Comparison of ENCODE assay signal across 26 cellular contexts in genomic region chr2:42043789-42044394, GRCh38. TPM values are rescaled to one million over a fixed set of nuclear protein-coding genes. Genes with fewer than 3 reads are reported as not detected.
"Had no signal": no experiment of that assay in that cellular context is flagged by ENCODE, and none has a peak within 500 bp of the region (broad histone marks: within the 10 kb centered on the region; RNA-seq: fewer than 3 reads in every experiment).

No MANE protein-coding gene starts in this region.

- H3K36me3 Mint-ChIP-seq: immature natural killer cell; mesothelial cell of epicardium; stimulated activated naive B cell treated with anti-CD40 and anti-IgM and Interleukin-4, amounts not matched to agents 10 μg/mL and 1 μg/mL and 100 μg/mL, for 72 hours had no signal

- H3K27ac ChIP-seq: left ventricle myocardium inferior, right atrium auricular region, right lobe of liver, stomach, thyroid gland, transverse colon, upper lobe of left lung had no signal

- H3K9me3 ChIP-seq: left ventricle myocardium inferior, ovary, right atrium auricular region, right lobe of liver, stomach, testis, thyroid gland, transverse colon, upper lobe of left lung had no signal

- H3K9me3 Mint-ChIP-seq: immature natural killer cell; mesothelial cell of epicardium; naive B cell; nephron progenitor cell; stimulated activated naive B cell treated with anti-CD40 and anti-IgM and Interleukin-4, amounts not matched to agents 10 μg/mL and 1 μg/mL and 100 μg/mL, for 72 hours had no signal

- H3K36me3 ChIP-seq: left ventricle myocardium inferior, ovary, right atrium auricular region, right lobe of liver, stomach, thyroid gland, transverse colon, upper lobe of left lung had no signal

- ATAC-seq: right lobe of liver; stimulated activated naive B cell treated with anti-CD40 and anti-IgM and Interleukin-4, amounts not matched to agents 10 μg/mL and 1 μg/mL and 100 μg/mL, for 72 hours; stimulated activated naive CD8-positive, alpha-beta T cell treated with anti-CD3 and anti-CD28 coated beads, Interleukin-15, Interleukin-2, amounts not matched to agents 100 U/mL and 50 U/mL, for 24 hours had no signal

- H3K4me3 Mint-ChIP-seq: immature natural killer cell; mesothelial cell of epicardium; stimulated activated naive B cell treated with anti-CD40 and anti-IgM and Interleukin-4, amounts not matched to agents 10 μg/mL and 1 μg/mL and 100 μg/mL, for 72 hours had no signal

- H3K27ac Mint-ChIP-seq: immature natural killer cell; nephron progenitor cell; progenitor cell of endocrine pancreas; stimulated activated naive B cell treated with anti-CD40 and anti-IgM and Interleukin-4, amounts not matched to agents 10 μg/mL and 1 μg/mL and 100 μg/mL, for 72 hours had no signal

- DNase-seq: hypothalamus; immature natural killer cell; kidney; left ventricle myocardium inferior; mesendoderm; naive B cell; nephron progenitor cell; ovary; right lobe of liver; stimulated activated CD4-positive, alpha-beta T cell treated with anti-CD3 and anti-CD28 coated beads, Interleukin-1b, Interleukin-23, amount 100 ng/mL, for 48 hours; stimulated activated CD4-positive, alpha-beta T cell treated with anti-CD3 and anti-CD28 coated beads, Interleukin-2, amount 100 ng/mL, for 48 hours; stimulated activated CD4-positive, alpha-beta T cell treated with anti-CD3 and anti-CD28 coated beads, Interleukin-4, amount 100 ng/mL, for 4 hours; stimulated activated CD8-positive, alpha-beta memory T cell treated with anti-CD3 and anti-CD28 coated beads, Interleukin-4, amount 100 ng/mL, for 48 hours; stimulated activated naive B cell treated with anti-CD40 and anti-IgM and Interleukin-4, amounts not matched to agents 10 μg/mL and 1 μg/mL and 100 μg/mL, for 72 hours; stimulated activated naive CD8-positive, alpha-beta T cell treated with anti-CD3 and anti-CD28 coated beads, Interleukin-15, Interleukin-2, amounts not matched to agents 100 U/mL and 50 U/mL, for 24 hours; stomach; testis; thyroid gland; transverse colon; upper lobe of left lung had no signal

- H3K4me3 ChIP-seq: left ventricle myocardium inferior, lung, ovary, right atrium auricular region, right lobe of liver, smooth muscle cell, stomach, testis, thyroid gland, transverse colon, upper lobe of left lung had no signal

RNA-seq across cellular contexts. Expression of gene PKDCC, which starts 3.9 kb away (rescaled TPM):
- total RNA-seq: mononuclear cell had no signal
